In the genomic region with DNA sequence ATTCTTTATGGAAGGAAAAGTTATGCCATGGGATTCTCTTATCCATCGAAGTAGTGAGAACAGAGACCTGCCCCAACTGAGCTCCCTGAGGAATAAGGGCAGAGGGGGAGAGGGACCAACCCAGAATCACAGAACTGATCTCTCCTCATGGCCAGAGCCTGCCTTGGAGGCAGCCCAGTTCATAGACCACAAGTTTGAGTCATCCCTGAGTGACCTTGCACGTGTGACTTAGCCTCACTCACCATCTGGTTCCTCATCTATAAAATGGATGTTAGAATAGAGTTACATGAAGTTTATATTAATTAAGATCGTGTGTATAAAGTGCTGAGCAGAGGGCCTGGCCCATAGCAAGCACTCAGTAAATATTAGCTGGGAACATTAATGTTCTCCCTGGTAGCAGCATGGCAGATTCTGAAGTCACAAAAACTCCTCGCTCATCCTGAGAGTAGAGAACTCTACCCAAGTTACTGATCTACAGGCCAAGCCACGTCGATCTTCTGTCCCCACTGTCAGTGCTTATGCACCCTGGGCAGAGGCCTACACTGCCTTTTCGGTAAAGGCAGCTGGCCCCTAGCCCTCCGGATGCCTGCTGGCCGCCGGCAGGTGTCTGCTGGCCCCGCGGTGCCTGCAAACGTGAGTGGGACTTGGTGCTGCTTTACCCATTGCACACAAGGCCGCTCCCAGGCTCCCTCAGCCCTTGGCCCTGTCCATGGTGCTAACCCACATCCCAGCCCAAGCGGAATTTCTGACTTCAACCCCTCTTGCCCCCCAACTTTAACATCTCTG, we compare ENCODE assay signal across 9 cellular contexts.
DNase-seq lines count a peak whose midpoint lies in the region; ATAC-seq and TF ChIP-seq lines count a peak whose summit lies in the region.
"Had no signal": no experiment of that assay in that cellular context is flagged by ENCODE, and none has a peak within 500 bp of the region (broad histone marks: within the 10 kb centered on the region; RNA-seq: fewer than 3 reads in every experiment).

No MANE protein-coding gene starts in this region.

- no peaks in the 10 kb centered on the region for H3K9me3 Mint-ChIP-seq in activated CD4-positive, alpha-beta T cell treated with anti-CD3 and anti-CD28 coated beads, Interleukin-2, amount 10 ng/mL, durations not matched to agents 24 days and 14 days
- no peaks in the 10 kb centered on the region for H3K9me3 Mint-ChIP-seq in progenitor cell of endocrine pancreas (ENCODE audit: low read depth)

- ATAC-seq in GM19463 (IDR thresholded peaks at IDR 0.05; ENCODE audit: unreplicated experiment) = no peak

- H3K4me3 Mint-ChIP-seq in activated CD4-positive, alpha-beta T cell treated with anti-CD3 and anti-CD28 coated beads, Interleukin-2, amount 10 ng/mL, durations not matched to agents 24 days and 14 days = no peak overlapping the region
- no peak overlapping the region for H3K4me3 Mint-ChIP-seq in progenitor cell of endocrine pancreas (ENCODE audit: low read depth)
- H3K4me3 Mint-ChIP-seq: B cell had no signal

- TF ChIP-seq CTCF in progenitor cell of endocrine pancreas (IDR thresholded peaks at IDR 0.05; ENCODE audit: unreplicated experiment) = no peak

- no peak overlapping the region for H3K27ac Mint-ChIP-seq in activated CD4-positive, alpha-beta T cell treated with anti-CD3 and anti-CD28 coated beads, Interleukin-2, amount 10 ng/mL, durations not matched to agents 24 days and 14 days
- H3K27ac Mint-ChIP-seq in progenitor cell of endocrine pancreas = no peak overlapping the region
- H3K27ac Mint-ChIP-seq: B cell had no signal

- intact Hi-C loops in activated CD4-positive, alpha-beta T cell treated with anti-CD3 and anti-CD28 coated beads, Interleukin-2, amount 10 ng/mL, durations not matched to agents 24 days and 14 days (cut with micrococcal nuclease) = no loop called here

- peaks cover 17% of the 10 kb centered on the region for H3K27me3 Mint-ChIP-seq in activated CD4-positive, alpha-beta T cell treated with anti-CD3 and anti-CD28 coated beads, Interleukin-2, amount 10 ng/mL, durations not matched to agents 24 days and 14 days
- peaks cover 25% of the 10 kb centered on the region for H3K27me3 Mint-ChIP-seq in progenitor cell of endocrine pancreas

- H3K4me1 Mint-ChIP-seq in activated CD4-positive, alpha-beta T cell treated with anti-CD3 and anti-CD28 coated beads, Interleukin-2, amount 10 ng/mL, durations not matched to agents 24 days and 14 days = no peaks in the 10 kb centered on the region
- peaks cover 2% of the 10 kb centered on the region for H3K4me1 Mint-ChIP-seq in progenitor cell of endocrine pancreas (ENCODE audit: low read depth)

- peak; percentile 73 for DNase-seq in activated CD4-positive, alpha-beta T cell treated with anti-CD3 and anti-CD28 coated beads, Interleukin-2, amount 10 ng/mL, durations not matched to agents 24 days and 14 days
- no peak for DNase-seq in activated CD4-positive, alpha-beta T cell treated with anti-CD3 and anti-CD28 coated beads for 1 hour
- peak; percentile 87 for DNase-seq in ecto neural progenitor cell (ENCODE audit: low spot score)
- peak; percentile 64 for DNase-seq in progenitor cell of endocrine pancreas (ENCODE audit: low spot score, unreplicated experiment)
- DNase-seq in NCI-H1694 treated with DMSO at 0.1 percent for 48 hours (lab: John Stamatoyannopoulos, UW) = no peak
- DNase-seq in 8988T = no peak

- no peaks in the 10 kb centered on the region for H3K36me3 Mint-ChIP-seq in activated CD4-positive, alpha-beta T cell treated with anti-CD3 and anti-CD28 coated beads, Interleukin-2, amount 10 ng/mL, durations not matched to agents 24 days and 14 days (ENCODE audit: low read depth)
- no peaks in the 10 kb centered on the region for H3K36me3 Mint-ChIP-seq in progenitor cell of endocrine pancreas (ENCODE audit: insufficient read depth)

TF ChIP-seq in PFSK-1, 5 proteins besides CTCF, POLR2A, EP300 and RAD21:
- TF ChIP-seq FOXP2 (optimal IDR thresholded peaks at IDR 0.05; ENCODE audit: borderline replicate concordance, extremely low read depth, extremely low read length, insufficient read depth) = no peak
- no peak for TF ChIP-seq POLR2AphosphoS5 (IDR thresholded peaks at IDR 0.05; ENCODE audit: low read depth, low read length)
- TF ChIP-seq, protein P1, sequence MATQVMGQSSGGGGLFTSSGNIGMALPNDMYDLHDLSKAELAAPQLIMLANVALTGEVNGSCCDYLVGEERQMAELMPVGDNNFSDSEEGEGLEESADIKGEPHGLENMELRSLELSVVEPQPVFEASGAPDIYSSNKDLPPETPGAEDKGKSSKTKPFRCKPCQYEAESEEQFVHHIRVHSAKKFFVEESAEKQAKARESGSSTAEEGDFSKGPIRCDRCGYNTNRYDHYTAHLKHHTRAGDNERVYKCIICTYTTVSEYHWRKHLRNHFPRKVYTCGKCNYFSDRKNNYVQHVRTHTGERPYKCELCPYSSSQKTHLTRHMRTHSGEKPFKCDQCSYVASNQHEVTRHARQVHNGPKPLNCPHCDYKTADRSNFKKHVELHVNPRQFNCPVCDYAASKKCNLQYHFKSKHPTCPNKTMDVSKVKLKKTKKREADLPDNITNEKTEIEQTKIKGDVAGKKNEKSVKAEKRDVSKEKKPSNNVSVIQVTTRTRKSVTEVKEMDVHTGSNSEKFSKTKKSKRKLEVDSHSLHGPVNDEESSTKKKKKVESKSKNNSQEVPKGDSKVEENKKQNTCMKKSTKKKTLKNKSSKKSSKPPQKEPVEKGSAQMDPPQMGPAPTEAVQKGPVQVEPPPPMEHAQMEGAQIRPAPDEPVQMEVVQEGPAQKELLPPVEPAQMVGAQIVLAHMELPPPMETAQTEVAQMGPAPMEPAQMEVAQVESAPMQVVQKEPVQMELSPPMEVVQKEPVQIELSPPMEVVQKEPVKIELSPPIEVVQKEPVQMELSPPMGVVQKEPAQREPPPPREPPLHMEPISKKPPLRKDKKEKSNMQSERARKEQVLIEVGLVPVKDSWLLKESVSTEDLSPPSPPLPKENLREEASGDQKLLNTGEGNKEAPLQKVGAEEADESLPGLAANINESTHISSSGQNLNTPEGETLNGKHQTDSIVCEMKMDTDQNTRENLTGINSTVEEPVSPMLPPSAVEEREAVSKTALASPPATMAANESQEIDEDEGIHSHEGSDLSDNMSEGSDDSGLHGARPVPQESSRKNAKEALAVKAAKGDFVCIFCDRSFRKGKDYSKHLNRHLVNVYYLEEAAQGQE (IDR thresholded peaks at IDR 0.05; ENCODE audit: insufficient read depth in 1 of 2, low read depth in 2 of 2, low read length in 2 of 2) = peak; percentile 97 to 98
- no peak for TF ChIP-seq SIN3A (IDR thresholded peaks at IDR 0.05; ENCODE audit: borderline replicate concordance, insufficient read depth, low read length)

Comparison
In these comparisons a context has a peak if more than half of its experiments do, and no peak if none do; other contexts are left out.
1. DNase-seq: peak in activated CD4-positive, alpha-beta T cell treated with anti-CD3 and anti-CD28 coated beads, Interleukin-2, amount 10 ng/mL, durations not matched to agents 24 days and 14 days (single experiment), ecto neural progenitor cell (single experiment) and progenitor cell of endocrine pancreas (single experiment); none in activated CD4-positive, alpha-beta T cell treated with anti-CD3 and anti-CD28 coated beads for 1 hour (single experiment), NCI-H1694 treated with DMSO at 0.1 percent for 48 hours (single experiment) and 8988T (single experiment).